ENCODE assay signal across 7 cellular contexts in the genomic region with DNA sequence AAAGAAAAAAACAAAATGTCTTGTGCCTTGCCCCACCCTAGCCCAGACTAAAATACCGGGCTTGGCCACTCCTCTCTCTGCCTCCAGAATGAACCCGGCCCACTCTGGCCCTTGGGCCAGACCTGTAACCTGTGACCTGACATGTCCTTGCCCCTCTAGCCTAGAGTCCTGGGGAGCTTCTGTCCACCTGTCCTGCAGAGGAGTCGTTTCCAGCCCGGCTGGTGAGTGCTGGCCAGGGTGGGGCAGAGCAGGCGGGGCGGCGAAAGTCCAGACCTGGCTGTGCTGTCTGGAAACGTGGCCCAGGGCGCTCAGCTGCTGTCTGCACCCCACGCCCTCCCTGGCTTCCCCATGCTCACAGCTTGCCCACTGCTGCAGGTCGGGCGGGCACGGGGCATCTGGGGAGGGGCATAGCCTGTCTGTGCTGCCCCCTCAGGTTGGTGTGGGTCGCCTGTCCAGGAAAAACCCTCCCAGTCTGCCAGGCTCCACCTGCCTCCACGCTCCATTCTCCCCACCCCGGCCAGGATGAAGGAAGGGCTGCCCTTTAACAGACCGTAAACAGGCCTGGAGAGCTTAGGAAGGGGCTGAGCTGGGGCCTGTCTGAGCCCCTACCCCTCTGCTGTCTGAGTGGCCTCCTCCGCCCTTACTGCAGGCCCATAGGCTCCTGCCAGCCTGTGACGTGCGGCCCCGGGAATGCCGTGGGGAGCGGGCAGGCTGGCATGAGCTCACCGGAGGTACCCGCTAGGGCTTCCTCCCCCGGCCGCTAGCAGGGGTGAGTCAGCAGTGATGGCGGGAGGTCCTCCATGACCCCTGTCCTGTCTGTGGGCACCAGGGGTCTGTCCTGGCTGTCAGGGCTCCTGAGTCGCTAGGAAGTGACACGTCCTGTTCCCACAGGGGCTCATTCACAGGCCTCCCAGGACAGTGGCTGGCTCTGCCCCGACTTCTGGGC. TPM values are rescaled to one million over a fixed set of nuclear protein-coding genes. Genes with fewer than 3 reads are reported as not detected.
DNase-seq lines count a peak whose midpoint lies in the region; ATAC-seq and TF ChIP-seq lines count a peak whose summit lies in the region.

No MANE protein-coding gene starts in this region.

- CTCF ChIA-PET in HCT116 (lab: Charles Lee) = interaction anchor here (1.1 kb wide), 2 partner anchors 9 to 22 kb away, joined by 3 to 5 read pairs; no protein-coding TSS in a partner anchor
- CTCF ChIA-PET in activated CD8-positive, alpha-beta memory T cell treated with anti-CD3 and anti-CD28 coated beads, Interleukin-2, amount 10 ng/mL, durations not matched to agents 7 days and 5 days (lab: Charles Lee) = interaction anchor here (1.1 to 3.4 kb wide), 3 partner anchors 9 to 13 kb away, joined by 3 to 13 read pairs (median 3); no protein-coding TSS in a partner anchor

- H3K9ac ChIP-seq in HCT116 (ENCODE audit: low read length) = peak overlapping the region; percentile 93

- H3K4me1 Mint-ChIP-seq in activated CD8-positive, alpha-beta memory T cell treated with anti-CD3 and anti-CD28 coated beads, Interleukin-2, amount 10 ng/mL, durations not matched to agents 7 days and 5 days = peaks cover 21% of the 10 kb centered on the region

- peak overlapping the region; percentile 48 for H3K4me3 Mint-ChIP-seq in activated CD8-positive, alpha-beta memory T cell treated with anti-CD3 and anti-CD28 coated beads, Interleukin-2, amount 10 ng/mL, durations not matched to agents 7 days and 5 days

- POLR2A ChIA-PET in HCT116 (lab: Charles Lee) = interaction anchor here (0.6 to 2.2 kb wide), 10 partner anchors 9 to 259 kb away, joined by 3 to 26 read pairs (median 4); a partner anchor contains a TSS

- peaks cover 64% of the 10 kb centered on the region for H3K79me2 ChIP-seq in HCT116 (ENCODE audit: insufficient read depth, low read length)

- H3K36me3 ChIP-seq in HCT116 (ENCODE audit: control insufficient read depth in 1 of 2, insufficient read depth in 2 of 2, low read length in 2 of 2) = peaks cover 3 to 29% of the 10 kb centered on the region in 2 experiments; a peak in 2 of 4 replicates
- H3K36me3 ChIP-seq in psoas muscle (ENCODE audit: insufficient read depth in 1 of 2, low read depth in 1 of 2) = peaks cover 3 to 40% of the 10 kb centered on the region in 2 donors

- peaks cover 11% of the 10 kb centered on the region; the same call in 1 of the 2 replicates for H4K20me1 ChIP-seq in HCT116 (ENCODE audit: insufficient read depth)

- ATAC-seq in HCT116 (peak; percentile 63), foreskin keratinocyte (peak; percentile 70), psoas muscle (peak; percentile 75 to 80 (median 78)), GM18870 (IDR thresholded peaks at IDR 0.05; ENCODE audit: unreplicated experiment) (no peak)
- no peak for ATAC-seq in activated CD8-positive, alpha-beta memory T cell treated with anti-CD3 and anti-CD28 coated beads, Interleukin-2, amount 10 ng/mL, durations not matched to agents 7 days and 5 days

- H2AFZ ChIP-seq in HCT116 (ENCODE audit: low read depth, low read length, poor library complexity, severe bottlenecking) = no peak overlapping the region

- H3K4me2 ChIP-seq in HCT116 (ENCODE audit: low read length) = peak overlapping the region; percentile 96

- TF ChIP-seq POLR2A in HCT116 (IDR thresholded peaks at IDR 0.05; ENCODE audit: borderline replicate concordance, extremely low read depth, insufficient read depth, insufficient read length) = no peak

- H3K27me3 ChIP-seq in HCT116 (ENCODE audit: insufficient read depth, low read length) = no peaks in the 10 kb centered on the region
- peaks cover 14% of the 10 kb centered on the region for H3K27me3 ChIP-seq in foreskin keratinocyte
- peaks cover 0 to 10% (median 6%) of the 10 kb centered on the region in 3 donors for H3K27me3 ChIP-seq in psoas muscle (ENCODE audit: insufficient read depth in 3 of 3, low read length in 2 of 3)

- no peak for TF ChIP-seq RAD21 in HCT116 (IDR thresholded peaks at IDR 0.05; ENCODE audit: low read depth)

- peak overlapping the region; percentile 96 for H3K27ac ChIP-seq in HCT116 (ENCODE audit: low read depth, low read length)
- peak overlapping the region; percentile 57 for H3K27ac ChIP-seq in foreskin keratinocyte
- peak overlapping the region; percentile 92 for H3K27ac ChIP-seq in psoas muscle

- 11 to 21% (median 16%) methylated on average over 28 to 31 of the region's 31 CpGs for WGBS in psoas muscle, 3 donors

- no peaks in the 10 kb centered on the region for H3K9me2 ChIP-seq in HCT116 (ENCODE audit: insufficient read depth)

- H3K27ac Mint-ChIP-seq in activated CD8-positive, alpha-beta memory T cell treated with anti-CD3 and anti-CD28 coated beads, Interleukin-2, amount 10 ng/mL, durations not matched to agents 7 days and 5 days = no peak overlapping the region

- no peaks in the 10 kb centered on the region for H3K9me3 ChIP-seq in HCT116 (ENCODE audit: control insufficient read depth in 1 of 2, insufficient read depth in 1 of 2, low read depth in 1 of 2, low read length in 2 of 2)
- H3K9me3 ChIP-seq in psoas muscle = no peaks in the 10 kb centered on the region

- intact Hi-C loops in HCT116 (cut with micrococcal nuclease) = no loop called here
- intact Hi-C loops in psoas muscle (cut with DNase I) = no loop called here

- peaks cover 23% of the 10 kb centered on the region for H3K27me3 Mint-ChIP-seq in activated CD8-positive, alpha-beta memory T cell treated with anti-CD3 and anti-CD28 coated beads, Interleukin-2, amount 10 ng/mL, durations not matched to agents 7 days and 5 days

- H3K9me3 Mint-ChIP-seq in activated CD8-positive, alpha-beta memory T cell treated with anti-CD3 and anti-CD28 coated beads, Interleukin-2, amount 10 ng/mL, durations not matched to agents 7 days and 5 days (ENCODE audit: low read depth) = no peaks in the 10 kb centered on the region

- H3K4me1 ChIP-seq in HCT116 (ENCODE audit: control insufficient read depth in 1 of 2, insufficient read depth in 2 of 2, low read length in 2 of 2) = peaks cover 35 to 72% of the 10 kb centered on the region in 2 experiments
- H3K4me1 ChIP-seq in foreskin keratinocyte = peaks cover 3% of the 10 kb centered on the region
- H3K4me1 ChIP-seq in psoas muscle = peaks cover 45% of the 10 kb centered on the region

- no peak for TF ChIP-seq CTCF in HCT116 (IDR thresholded peaks at IDR 0.05 in 2 of 3, conservative IDR thresholded peaks at IDR 0.05 in 1 of 3; ENCODE audit: borderline replicate concordance in 1 of 3, insufficient read depth in 1 of 3, low read depth in 2 of 3, low read length in 2 of 3)
- no peak for TF ChIP-seq CTCF in foreskin keratinocyte (conservative IDR thresholded peaks at IDR 0.05)
- TF ChIP-seq CTCF in psoas muscle (IDR thresholded peaks at IDR 0.05) = no peak

- H3K4me3 ChIP-seq in HCT116 (replicated peaks in 1 of 2; ENCODE audit: low read depth in 1 of 2, low read length in 2 of 2) = peak overlapping the region; percentile 82 to 90
- peak overlapping the region; percentile 92 for H3K4me3 ChIP-seq in psoas muscle

- H3K36me3 Mint-ChIP-seq in activated CD8-positive, alpha-beta memory T cell treated with anti-CD3 and anti-CD28 coated beads, Interleukin-2, amount 10 ng/mL, durations not matched to agents 7 days and 5 days = no peaks in the 10 kb centered on the region

- TSS peak; percentile 70 for BruUV-seq in HCT116 (replicated peaks; lab: Mats Ljungman, UMichigan)

- DNase-seq in HCT116 (ENCODE audit: low read depth, low spot score) = peak; percentile 72
- no peak for DNase-seq in activated CD8-positive, alpha-beta memory T cell treated with anti-CD3 and anti-CD28 coated beads, Interleukin-2, amount 10 ng/mL, durations not matched to agents 7 days and 5 days
- peak; percentile 62 to 86 for DNase-seq in foreskin keratinocyte
- peak; percentile 87 to 92 for DNase-seq in psoas muscle
- no peak for DNase-seq in DMS153 treated with DMSO at 0.1 percent for 48 hours (lab: John Stamatoyannopoulos, UW; ENCODE audit: unreplicated experiment)
- no peak for DNase-seq in NCI-H510A (lab: John Stamatoyannopoulos, UW)

- RAD21 ChIA-PET in HCT116 (lab: Charles Lee; ENCODE audit: low non-redundant PET in 1 of 2, low total read pairs in 2 of 2, uncharacterized antibody in 2 of 2, unreplicated experiment in 2 of 2) = interaction anchor here (0.9 to 1.1 kb wide), 2 partner anchors 9 kb away, joined by 3 read pairs; no protein-coding TSS in a partner anchor

RNA-seq across cellular contexts. Expression of a gene that starts 1.9 kb away (rescaled TPM):
- total RNA-seq in HCT116 (2021; ENCODE audit: unreplicated experiment) (296 TPM), foreskin keratinocyte (390 and 399 TPM in 2 replicates), psoas muscle (100 to 1,000 TPM; 149 to 175 (median 161) TPM)
- 435 and 571 TPM in 2 replicates for polyA plus RNA-seq in HCT116 (2012)
- total RNA-seq in activated CD8-positive, alpha-beta memory T cell treated with anti-CD3 and anti-CD28 coated beads, Interleukin-2, amount 10 ng/mL, durations not matched to agents 7 days and 5 days = 10 to 100 TPM; 23.1 to 54.9 TPM
- polyA plus RNA-seq in foreskin keratinocyte (547 and 553 TPM in 2 replicates), psoas muscle (100 to 1,000 TPM; 158 to 358 (median 224) TPM)

RNA-seq across cellular contexts. Expression of a gene that starts 6.9 kb away (rescaled TPM):
- total RNA-seq in HCT116 (2021; ENCODE audit: unreplicated experiment) (11.8 TPM), foreskin keratinocyte (0.71 and 1.4 TPM in 2 replicates), psoas muscle (1 to 10 TPM; 2.4 to 8.9 (median 4.1) TPM)
- polyA plus RNA-seq in HCT116 (2012) = 9.1 and 10.2 TPM in 2 replicates
- total RNA-seq in activated CD8-positive, alpha-beta memory T cell treated with anti-CD3 and anti-CD28 coated beads, Interleukin-2, amount 10 ng/mL, durations not matched to agents 7 days and 5 days = 10 to 100 TPM; 11.3 to 14.1 TPM
- polyA plus RNA-seq in foreskin keratinocyte (1.2 and 2.1 TPM in 2 replicates), psoas muscle (1 to 10 TPM; 1.9 to 6.4 (median 2.8) TPM)

RNA-seq across cellular contexts. Expression of a gene that starts 7.7 kb away (rescaled TPM):
- total RNA-seq in HCT116 (2021; ENCODE audit: unreplicated experiment) (211 TPM), foreskin keratinocyte (160 and 213 TPM in 2 replicates), psoas muscle (100 to 1,000 TPM; 113 to 205 (median 156) TPM)
- polyA plus RNA-seq in HCT116 (2012) = 308 and 311 TPM in 2 replicates
- 100 to 1,000 TPM in 1 of 2 experiments, 10 to 100 TPM in 1; 87.6 to 114 TPM for total RNA-seq in activated CD8-positive, alpha-beta memory T cell treated with anti-CD3 and anti-CD28 coated beads, Interleukin-2, amount 10 ng/mL, durations not matched to agents 7 days and 5 days
- polyA plus RNA-seq in foreskin keratinocyte (460 and 473 TPM in 2 replicates), psoas muscle (100 to 1,000 TPM; 114 to 178 (median 176) TPM)

RNA-seq across cellular contexts. Expression of a gene that starts 8.0 kb away (rescaled TPM):
- 50.3 TPM for total RNA-seq in HCT116 (2021; ENCODE audit: unreplicated experiment)
- polyA plus RNA-seq in HCT116 (2012) = 61.5 and 64.3 TPM in 2 replicates
- total RNA-seq in activated CD8-positive, alpha-beta memory T cell treated with anti-CD3 and anti-CD28 coated beads, Interleukin-2, amount 10 ng/mL, durations not matched to agents 7 days and 5 days = 10 to 100 TPM in 1 of 2 experiments, 1 to 10 TPM in 1; 7.8 to 17.8 TPM
- total RNA-seq in foreskin keratinocyte = 77.6 and 85.3 TPM in 2 replicates
- 119 and 135 TPM in 2 replicates for polyA plus RNA-seq in foreskin keratinocyte
- 10 to 100 TPM; 13.9 to 22.1 (median 16.8) TPM for total RNA-seq in psoas muscle
- 10 to 100 TPM; 11.4 to 38.5 (median 25.1) TPM for polyA plus RNA-seq in psoas muscle

RNA-seq across cellular contexts. Expression of a gene that starts 15.9 kb away (rescaled TPM):
- total RNA-seq in HCT116 (2021; ENCODE audit: unreplicated experiment) = 124 TPM
- polyA plus RNA-seq in HCT116 (2012) = 115 and 142 TPM in 2 replicates
- 10 to 100 TPM; 64.7 to 70.0 TPM for total RNA-seq in activated CD8-positive, alpha-beta memory T cell treated with anti-CD3 and anti-CD28 coated beads, Interleukin-2, amount 10 ng/mL, durations not matched to agents 7 days and 5 days
- total RNA-seq in foreskin keratinocyte = 11.4 and 14.4 TPM in 2 replicates
- polyA plus RNA-seq in foreskin keratinocyte = 22.2 and 22.9 TPM in 2 replicates
- 100 to 1,000 TPM; 125 to 247 (median 175) TPM for total RNA-seq in psoas muscle
- polyA plus RNA-seq in psoas muscle = 10 to 100 TPM; 64.8 to 87.9 (median 83.8) TPM

Comparison
In these comparisons a context has a peak if more than half of its experiments do, and no peak if none do; other contexts are left out.
1. ATAC-seq: peak in HCT116 (single experiment), foreskin keratinocyte (single experiment) and psoas muscle (4 of 4); none in activated CD8-positive, alpha-beta memory T cell treated with anti-CD3 and anti-CD28 coated beads, Interleukin-2, amount 10 ng/mL, durations not matched to agents 7 days and 5 days (single experiment) and GM18870 (single experiment).
2. DNase-seq: peak in HCT116 (single experiment), foreskin keratinocyte (2 of 2) and psoas muscle (2 of 2); none in activated CD8-positive, alpha-beta memory T cell treated with anti-CD3 and anti-CD28 coated beads, Interleukin-2, amount 10 ng/mL, durations not matched to agents 7 days and 5 days (single experiment), DMS153 treated with DMSO at 0.1 percent for 48 hours (single experiment) and NCI-H510A (single experiment).
3. Peak in every context shown above with its lines, with median percentiles within 50 percentile points of each other: H3K27ac ChIP-seq.